8 cellular contexts compared by ENCODE assay signal in genomic region chr22:24592846-24593809, GRCh38. TPM values are rescaled to one million over a fixed set of nuclear protein-coding genes. Genes with fewer than 3 reads are reported as not detected.
DNase-seq lines count a peak whose midpoint lies in the region; ATAC-seq and TF ChIP-seq lines count a peak whose summit lies in the region.

TSS of gene LRRC75B (minus strand) at chr22:24593073. CDS start at chr22:24593039, 34 bp downstream.

- peak within 1 kb of the TSS; percentile 63 to 89 (median 82) for H3K4me3 Mint-ChIP-seq in CD8-positive, alpha-beta memory T cell

- intact Hi-C loops in sciatic nerve (cut with DNase I): no loop called here

- POLR2A ChIA-PET in CD8-positive, alpha-beta memory T cell (lab: Charles Lee): no interaction called here

- H3K36me3 ChIP-seq in CD8-positive, alpha-beta memory T cell (ENCODE audit: insufficient read depth, low read length): no peaks in the 10 kb centered on the region
- no peaks in the 10 kb centered on the region for H3K36me3 ChIP-seq in RWPE2 (ENCODE audit: low read depth)

- TF ChIP-seq CTCF in RWPE2 (IDR thresholded peaks at IDR 0.05; ENCODE audit: poor library complexity, severe bottlenecking): no peak

- peaks cover 5 to 9% of the 10 kb centered on the region in 2 donors for H3K27me3 Mint-ChIP-seq in CD8-positive, alpha-beta memory T cell

- H3K27me3 ChIP-seq in CD8-positive, alpha-beta memory T cell (ENCODE audit: insufficient read depth, low read length, poor library complexity, severe bottlenecking): no peaks in the 10 kb centered on the region
- no peaks in the 10 kb centered on the region for H3K27me3 ChIP-seq in RWPE2 (ENCODE audit: insufficient read depth, poor library complexity, severe bottlenecking)

- no peak within 1 kb of the TSS for H3K4me3 ChIP-seq in CD8-positive, alpha-beta memory T cell (ENCODE audit: low read length)
- peak within 1 kb of the TSS; percentile 69 for H3K4me3 ChIP-seq in RWPE2 (ENCODE audit: severe bottlenecking)

- H3K4me1 Mint-ChIP-seq in CD8-positive, alpha-beta memory T cell: peaks cover 1 to 9% (median 6%) of the 10 kb centered on the region in 3 donors

- H3K4me1 ChIP-seq in CD8-positive, alpha-beta memory T cell (ENCODE audit: insufficient read depth, low read length): no peaks in the 10 kb centered on the region
- H3K4me1 ChIP-seq in RWPE2 (ENCODE audit: insufficient read depth, poor library complexity, severe bottlenecking): peaks cover 4% of the 10 kb centered on the region

- peak; percentile 54 for TF ChIP-seq POLR2A in GM19099 (IDR thresholded peaks at IDR 0.05; ENCODE audit: extremely low read depth, insufficient read length, low read depth)

- CTCF ChIA-PET in CD8-positive, alpha-beta memory T cell (lab: Charles Lee): no interaction called here

- no peaks in the 10 kb centered on the region for H3K9me3 Mint-ChIP-seq in CD8-positive, alpha-beta memory T cell

- H3K9me3 ChIP-seq in CD8-positive, alpha-beta memory T cell (ENCODE audit: low read length): no peaks in the 10 kb centered on the region
- H3K9me3 ChIP-seq in RWPE2 (ENCODE audit: severe bottlenecking): no peaks in the 10 kb centered on the region

- no peak for DNase-seq in CD8-positive, alpha-beta memory T cell
- peak; percentile 44 for DNase-seq in HT-29 (ENCODE audit: low spot score)
- no peak for DNase-seq in RWPE2 (ENCODE audit: low spot score)
- peak in 54 of 61 donors; percentile 14 to 84 (median 56) for DNase-seq in caudate nucleus (lab: John Stamatoyannopoulos, UW)
- peak; percentile 98 for DNase-seq in iPS-NIHi7 (ENCODE audit: extremely low spot score)
- peak; percentile 95 for DNase-seq in sciatic nerve (ENCODE audit: low spot score)

- H3K36me3 Mint-ChIP-seq in CD8-positive, alpha-beta memory T cell: peaks cover 0 to 4% (median 0%) of the 10 kb centered on the region in 3 donors

- no peak within 1 kb of the TSS for H3K27ac ChIP-seq in CD8-positive, alpha-beta memory T cell (ENCODE audit: low read depth, low read length)
- H3K27ac ChIP-seq in RWPE2 (ENCODE audit: poor library complexity, severe bottlenecking) (peak within 1 kb of the TSS; percentile 15), caudate nucleus (ENCODE audit: low read depth, low read length) (peak within 1 kb of the TSS; percentile 55)

- ATAC-seq in RWPE2 (ENCODE audit: low read depth) (peak; percentile 88), sciatic nerve (peak; percentile 95), GM19455 (IDR thresholded peaks at IDR 0.05; ENCODE audit: unreplicated experiment) (no peak)

- peak within 1 kb of the TSS in 1 of 8 donors; percentile 54 for H3K27ac Mint-ChIP-seq in CD8-positive, alpha-beta memory T cell

RNA-seq across cellular contexts. Expression of gene LRRC75B, which starts in this region (rescaled TPM):
- total RNA-seq in CD8-positive, alpha-beta memory T cell: 1 to 10 TPM in 1 of 2 experiments, under 1 TPM in 1; 0.84 to 1.4 TPM
- polyA plus RNA-seq in CD8-positive, alpha-beta memory T cell: not detected
- total RNA-seq in HT-29 (2014; rRNA removed; shearing (Covaris generic)): 11.7 and 13.5 TPM in 2 replicates
- total RNA-seq in sciatic nerve: 17.5 TPM

Comparison
In these comparisons a context has a peak if more than half of its experiments do, and no peak if none do; other contexts are left out.
1. DNase-seq: peak in HT-29 (single experiment), caudate nucleus (54 of 61), iPS-NIHi7 (single experiment) and sciatic nerve (single experiment); none in CD8-positive, alpha-beta memory T cell (0 of 5) and RWPE2 (single experiment).